ENCODE assay signal across 23 cellular contexts in the genomic region with DNA sequence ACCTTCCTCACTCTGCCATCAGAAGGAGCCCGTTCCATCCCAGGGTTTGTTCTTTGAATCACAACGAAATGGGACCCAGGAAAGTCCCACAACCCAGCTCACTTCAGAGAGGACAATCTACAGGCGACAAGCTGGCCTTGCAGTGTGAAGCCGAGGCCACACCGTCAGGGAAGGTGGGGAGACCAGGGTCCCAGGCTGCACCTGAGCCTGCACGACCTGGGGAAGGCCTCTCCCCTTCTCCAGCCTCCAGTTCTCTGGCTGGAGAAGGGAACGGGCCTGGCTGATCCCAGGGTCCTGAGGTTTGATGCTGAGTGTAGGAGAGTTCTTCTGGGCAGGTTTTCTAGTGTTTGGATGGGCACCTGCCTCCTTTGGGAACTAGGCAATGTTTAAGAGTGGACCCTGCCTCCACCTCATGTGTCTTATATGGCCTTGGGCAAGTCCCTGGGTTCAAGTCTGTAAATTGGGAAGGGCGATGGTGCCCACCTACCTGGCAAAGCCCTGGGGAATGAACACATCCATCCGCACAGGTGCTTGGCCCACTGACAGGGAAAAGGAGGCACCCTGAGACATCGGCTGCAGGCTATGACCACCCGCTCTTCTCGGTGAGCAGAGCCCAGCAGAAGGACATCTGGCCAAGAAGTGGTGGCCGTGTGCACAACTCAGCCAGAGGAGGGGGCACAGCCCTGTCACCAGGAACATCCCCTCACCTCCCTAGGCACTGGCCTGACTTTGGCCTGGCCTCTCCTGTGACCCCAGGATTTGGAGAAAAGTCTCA.
"Had no signal": no experiment of that assay in that cellular context is flagged by ENCODE, and none has a peak within 500 bp of the region (broad histone marks: within the 10 kb centered on the region; RNA-seq: fewer than 3 reads in every experiment).

No MANE protein-coding gene starts in this region.

- DNase-seq: activated CD4-positive, alpha-beta T cell treated with anti-CD3 and anti-CD28 coated beads for 36 hours; activated CD8-positive, alpha-beta memory T cell treated with anti-CD3 and anti-CD28 coated beads, Interleukin-2, amount 50 U/mL, for 48 hours; activated CD8-positive, alpha-beta T cell treated with anti-CD3 and anti-CD28 coated beads, Interleukin-2, amount 10 ng/mL, durations not matched to agents 7 days and 5 days; activated naive CD4-positive, alpha-beta T cell treated with Interleukin-2 at 50 U/mL for 16 hours; activated naive CD8-positive, alpha-beta T cell treated with anti-CD3 and anti-CD28 coated beads, Interleukin-2, amount 50 U/mL, for 24 hours; activated T-cell treated with anti-CD3 and anti-CD28 coated beads, Interleukin-2, amount 50 U/mL, for 1 hour; amniotic stem cell; NCI-H1092; NCI-H1417; NCI-H1930; NCI-H2107; NCI-H226; NCI-H510A; NCI-H526 treated with DMSO at 0.1 percent for 48 hours; RPMI8226; SHP77 treated with DMSO at 0.1 percent for 48 hours; T-helper 17 cell; T-helper 9 cell had no signal

- H3K27ac ChIP-seq: KMS-11 had no signal

- H3K4me2 ChIP-seq: KMS-11 had no signal

- H3K9ac ChIP-seq: KMS-11 had no signal

- ATAC-seq: activated CD4-positive, alpha-beta T cell treated with anti-CD3 and anti-CD28 coated beads for 36 hours; activated CD8-positive, alpha-beta T cell treated with anti-CD3 and anti-CD28 coated beads, Interleukin-2, amount 10 ng/mL, durations not matched to agents 7 days and 5 days; activated naive CD4-positive, alpha-beta T cell treated with anti-CD3 and anti-CD28 coated beads, Interleukin-2, amount 50 U/mL, for 72 hours; activated naive CD8-positive, alpha-beta T cell treated with anti-CD3 and anti-CD28 coated beads, Interleukin-2, amount 50 U/mL, for 24 hours; Panc1; T-helper 17 cell; WTC11 had no signal

- FAIRE-seq: astrocyte had no signal
